26 cellular contexts compared by ENCODE assay signal in the genomic region with DNA sequence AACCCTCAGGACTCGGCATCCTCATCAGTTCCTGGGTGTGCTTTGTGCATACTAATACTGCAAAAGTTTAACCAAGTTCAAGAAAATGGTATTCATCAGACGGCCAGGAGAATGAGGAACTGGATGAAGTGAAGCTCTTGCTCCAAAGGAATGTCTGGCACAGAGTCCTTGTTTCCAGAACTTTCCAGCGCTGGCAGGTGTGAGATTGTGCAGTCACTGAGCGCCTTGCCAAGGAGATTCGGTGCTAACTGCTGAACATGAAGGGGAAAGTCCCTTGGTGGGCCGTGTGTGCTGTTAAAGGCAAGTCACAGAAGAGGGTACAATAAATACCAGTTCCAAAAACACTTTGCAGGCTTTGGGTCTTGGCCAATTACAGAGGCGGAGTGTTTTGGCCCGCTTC.
DNase-seq lines count a peak whose midpoint lies in the region; ATAC-seq and TF ChIP-seq lines count a peak whose summit lies in the region.
"Had no signal": no experiment of that assay in that cellular context is flagged by ENCODE, and none has a peak within 500 bp of the region (broad histone marks: within the 10 kb centered on the region; RNA-seq: fewer than 3 reads in every experiment).

No MANE protein-coding gene starts in this region.

- no peak for TF ChIP-seq CTCF in right atrium auricular region (IDR thresholded peaks at IDR 0.05)
- no peak for TF ChIP-seq CTCF in neural progenitor cell (IDR thresholded peaks at IDR 0.05)
- no peak for TF ChIP-seq CTCF in upper lobe of right lung (IDR thresholded peaks at IDR 0.05)

- no peaks in the 10 kb centered on the region for H3K79me2 ChIP-seq in neural progenitor cell (ENCODE audit: low read depth)

- H3K9me3 ChIP-seq in right atrium auricular region (no peaks in the 10 kb centered on the region), neural progenitor cell (ENCODE audit: low read depth) (no peaks in the 10 kb centered on the region), upper lobe of right lung (no peaks in the 10 kb centered on the region)
- H3K9me3 ChIP-seq: right lobe of liver, thoracic aorta had no signal

- H3K9me3 Mint-ChIP-seq in neural progenitor cell: peaks cover 1% of the 10 kb centered on the region
- H3K9me3 Mint-ChIP-seq: activated naive CD8-positive, alpha-beta T cell treated with anti-CD3 and anti-CD28 coated beads for 36 hours; H9; naive thymus-derived CD8-positive, alpha-beta T cell had no signal

- H3K4me3 ChIP-seq in right atrium auricular region (no peak overlapping the region), neural progenitor cell (no peak overlapping the region), upper lobe of right lung (no peak overlapping the region)
- H3K4me3 ChIP-seq: right lobe of liver, thoracic aorta had no signal

- intact Hi-C loops in Right ventricle myocardium inferior (cut with DNase I): loop anchor here (10.0 kb wide), 1 partner anchor 254 kb away; no protein-coding TSS in a partner anchor
- intact Hi-C loops in cardiac septum (cut with DNase I): loop anchor here (5.0 kb wide), 1 partner anchor 256 kb away; no protein-coding TSS in a partner anchor
- intact Hi-C loops in upper lobe of right lung (cut with DNase I): no loop called here

- peak overlapping the region; percentile 60 for H3K27ac Mint-ChIP-seq in neural progenitor cell
- H3K27ac Mint-ChIP-seq: activated CD8-positive, alpha-beta T cell treated with anti-CD3 and anti-CD28 coated beads, Interleukin-2, amount 10 ng/mL, durations not matched to agents 7 days and 5 days; activated naive CD8-positive, alpha-beta T cell treated with anti-CD3 and anti-CD28 coated beads for 36 hours; naive thymus-derived CD8-positive, alpha-beta T cell; T-helper 17 cell had no signal

- no peaks in the 10 kb centered on the region for H3K27me3 ChIP-seq in right atrium auricular region
- H3K27me3 ChIP-seq in neural progenitor cell: no peaks in the 10 kb centered on the region
- no peaks in the 10 kb centered on the region for H3K27me3 ChIP-seq in upper lobe of right lung
- H3K27me3 ChIP-seq: right lobe of liver had no signal

- H3K4me1 ChIP-seq in right atrium auricular region: no peaks in the 10 kb centered on the region
- peaks cover 8% of the 10 kb centered on the region for H3K4me1 ChIP-seq in neural progenitor cell
- H3K4me1 ChIP-seq in upper lobe of right lung: no peaks in the 10 kb centered on the region
- H3K4me1 ChIP-seq: right lobe of liver had no signal

- H3K9ac ChIP-seq in neural progenitor cell: no peak overlapping the region

- H3K27me3 Mint-ChIP-seq in neural progenitor cell (ENCODE audit: insufficient read depth, low read depth): peaks cover 5% of the 10 kb centered on the region
- H3K27me3 Mint-ChIP-seq: activated naive CD8-positive, alpha-beta T cell treated with anti-CD3 and anti-CD28 coated beads for 36 hours had no signal

- H3K36me3 ChIP-seq in right atrium auricular region (no peaks in the 10 kb centered on the region), neural progenitor cell (no peaks in the 10 kb centered on the region), upper lobe of right lung (no peaks in the 10 kb centered on the region)
- H3K36me3 ChIP-seq: right lobe of liver, thoracic aorta had no signal

- H3K36me3 Mint-ChIP-seq in neural progenitor cell: no peaks in the 10 kb centered on the region
- H3K36me3 Mint-ChIP-seq: activated naive CD8-positive, alpha-beta T cell treated with anti-CD3 and anti-CD28 coated beads for 36 hours; naive thymus-derived CD8-positive, alpha-beta T cell had no signal

- H3K4me1 Mint-ChIP-seq in neural progenitor cell: peaks cover 11% of the 10 kb centered on the region
- H3K4me1 Mint-ChIP-seq: activated naive CD8-positive, alpha-beta T cell treated with anti-CD3 and anti-CD28 coated beads for 36 hours; naive thymus-derived CD8-positive, alpha-beta T cell; T-helper 17 cell had no signal

- no peaks in the 10 kb centered on the region for H3F3A ChIP-seq in neural progenitor cell (ENCODE audit: low read depth)

- no peak overlapping the region for H2AFZ ChIP-seq in neural progenitor cell (replicated peaks)

- DNase-seq in Right ventricle myocardium inferior (ENCODE audit: missing footprints): no peak
- DNase-seq in cardiac septum (ENCODE audit: low spot score): no peak
- DNase-seq in right atrium auricular region (ENCODE audit: low spot score): no peak
- no peak for DNase-seq in neural progenitor cell (ENCODE audit: low spot score)
- DNase-seq in upper lobe of right lung: no peak
- DNase-seq in activated T-cell treated with anti-CD3 and anti-CD28 coated beads, Interleukin-2, amount 50 U/mL, for 48 hours: no peak
- no peak for DNase-seq in activated CD8-positive, alpha-beta memory T cell treated with anti-CD3 and anti-CD28 coated beads, Interleukin-2, amount 50 U/mL, for 4 hours
- no peak for DNase-seq in germinal center (ENCODE audit: low spot score)
- DNase-seq: activated CD8-positive, alpha-beta T cell treated with anti-CD3 and anti-CD28 coated beads, Interleukin-2, amount 10 ng/mL, durations not matched to agents 7 days and 5 days; activated effector memory CD4-positive, alpha-beta T cell treated with Interleukin-2 at 50 U/mL for 16 hours; activated naive CD8-positive, alpha-beta T cell treated with anti-CD3 and anti-CD28 coated beads for 36 hours; activated T-cell treated with anti-CD3 and anti-CD28 coated beads for 4 hours; Calu3; cerebellar nuclear complex; DND-41; H9; head of caudate nucleus; naive thymus-derived CD8-positive, alpha-beta T cell; NCI-H1105 treated with DMSO at 0.1 percent for 48 hours; NCI-H2081 treated with DMSO at 0.1 percent for 48 hours; right lobe of liver; stimulated activated naive CD4-positive, alpha-beta T cell; T-helper 17 cell had no signal

- H3K27ac ChIP-seq in right atrium auricular region (peak overlapping the region; percentile 9 to 37), neural progenitor cell (no peak overlapping the region), upper lobe of right lung (no peak overlapping the region)
- H3K27ac ChIP-seq: 22Rv1, right lobe of liver, thoracic aorta had no signal

- H3K4me2 ChIP-seq in neural progenitor cell: no peak overlapping the region

- no peaks in the 10 kb centered on the region for H4K20me1 ChIP-seq in neural progenitor cell (ENCODE audit: low read depth)

- ATAC-seq in Right ventricle myocardium inferior: peak; percentile 34
- ATAC-seq in upper lobe of right lung: peak; percentile 69
- ATAC-seq: activated CD8-positive, alpha-beta T cell treated with anti-CD3 and anti-CD28 coated beads, Interleukin-2, amount 10 ng/mL, durations not matched to agents 7 days and 5 days; naive thymus-derived CD8-positive, alpha-beta T cell; right lobe of liver; SK-N-SH treated with all-trans-retinoic acid at 6 μM for 48 hours; T-helper 17 cell had no signal

- H3K4me3 Mint-ChIP-seq in neural progenitor cell: no peak overlapping the region
- H3K4me3 Mint-ChIP-seq: activated CD8-positive, alpha-beta T cell treated with anti-CD3 and anti-CD28 coated beads, Interleukin-2, amount 10 ng/mL, durations not matched to agents 7 days and 5 days; activated naive CD8-positive, alpha-beta T cell treated with anti-CD3 and anti-CD28 coated beads for 36 hours; H9; naive thymus-derived CD8-positive, alpha-beta T cell; T-helper 17 cell had no signal

Comparison
In these comparisons a context has a peak if more than half of its experiments do, and no peak if none do; other contexts are left out.
1. H3K27ac ChIP-seq: peak in right atrium auricular region (2 of 2); none in neural progenitor cell (single experiment) and upper lobe of right lung (single experiment).